Comparison of ENCODE assay signal across 8 cellular contexts in genomic region chr3:31533169-31533870, GRCh38. TPM values are rescaled to one million over a fixed set of nuclear protein-coding genes. Genes with fewer than 3 reads are reported as not detected.
A peak's percentile ranks its signal among the peaks of the same experiment; 100 is the strongest.
DNase-seq lines count a peak whose midpoint lies in the region; ATAC-seq and TF ChIP-seq lines count a peak whose summit lies in the region.

No MANE protein-coding gene starts in this region.

- in situ Hi-C loops in brain microvascular endothelial cell (cut with HindIII; ENCODE audit: low pct_ligation_motif_present, low sequenced_read_pairs), result no loop called here

- ATAC-seq in GM19035 (IDR thresholded peaks at IDR 0.05; ENCODE audit: unreplicated experiment), result peak; percentile 3
- ATAC-seq in HG03378 (IDR thresholded peaks at IDR 0.05; ENCODE audit: unreplicated experiment), result peak; percentile 1

- DNase-seq in AG04450 (ENCODE audit: low read depth, low spot score) (no peak), T-helper 9 cell (peak; percentile 47), brain microvascular endothelial cell (peak; percentile 11), iris pigment epithelial cell (ENCODE audit: low read depth) (peak; percentile 31), middle frontal gyrus (ENCODE audit: extremely low spot score, low spot score) (no peak)
- DNase-seq in stimulated activated CD4-positive, alpha-beta T cell treated with anti-CD3 and anti-CD28 coated beads, Interleukin-12 subunit alpha, Interleukin-12 subunit beta, amount 100 ng/mL, for 48 hours (ENCODE audit: low read depth in 2 of 3, low spot score in 1 of 3), result peak; percentile 32 to 37 (median 33)

- TF ChIP-seq CTCF in AG04450 (IDR thresholded peaks at IDR 0.05; ENCODE audit: low read depth, low read length) (peak; percentile 21; the same call in 1 of the 2 replicates), brain microvascular endothelial cell (IDR thresholded peaks at IDR 0.05; ENCODE audit: low read depth, low read length, missing control alignments) (no peak)

- no peaks in the 10 kb centered on the region; the same call in 1 of the 2 replicates for H3K9me3 ChIP-seq in AG04450 (ENCODE audit: control insufficient read depth, insufficient read depth, low read length)

- H3K27ac ChIP-seq in AG04450 (ENCODE audit: low read depth, low read length) (peak overlapping the region; percentile 99), brain microvascular endothelial cell (peak overlapping the region; percentile 98)

- H3K4me3 ChIP-seq in AG04450 (ENCODE audit: low read depth, low read length) (peak overlapping the region; percentile 84), brain microvascular endothelial cell (ENCODE audit: low read depth, low read length) (peak overlapping the region; percentile 82)

- POLR2A ChIA-PET in AG04450 (lab: Yijun Ruan, JAX), result interaction anchor here (0.6 to 2.3 kb wide), 5 partner anchors 9 to 763 kb away, joined by 3 to 12 read pairs (median 6); no protein-coding TSS in a partner anchor

- H3K36me3 ChIP-seq in brain microvascular endothelial cell (replicated peaks), result no peaks in the 10 kb centered on the region

- CTCF ChIA-PET in AG04450 (lab: Charles Lee), result interaction anchor here (0.5 to 2.7 kb wide), 8 partner anchors 10 to 1014 kb away, joined by 3 to 13 read pairs (median 3); no protein-coding TSS in a partner anchor

- no peaks in the 10 kb centered on the region for H3K27me3 ChIP-seq in AG04450 (ENCODE audit: control insufficient read depth, insufficient read depth, low read length)
- no peaks in the 10 kb centered on the region for H3K27me3 ChIP-seq in brain microvascular endothelial cell (replicated peaks)

RNA-seq across cellular contexts. Expression of gene STT3B, which starts 0.6 kb away (rescaled TPM):
- polyA plus RNA-seq in AG04450 (2011; rRNA removed), result 79.3 and 112 TPM in 2 replicates
- polyA minus RNA-seq in AG04450 (2011; rRNA and poly(A)+ RNA removed), result 50.4 and 115 TPM in 2 replicates

Comparison
In these comparisons a context has a peak if more than half of its experiments do, and no peak if none do; other contexts are left out.
1. DNase-seq: peak in T-helper 9 cell (single experiment), brain microvascular endothelial cell (single experiment), iris pigment epithelial cell (single experiment) and stimulated activated CD4-positive, alpha-beta T cell treated with anti-CD3 and anti-CD28 coated beads, Interleukin-12 subunit alpha, Interleukin-12 subunit beta, amount 100 ng/mL, for 48 hours (3 of 3); none in AG04450 (single experiment) and middle frontal gyrus (single experiment).